Comparison of ENCODE assay signal across 5 cellular contexts in genomic region chr3:107516475-107516874, GRCh38.
"Had no signal": no experiment of that assay in that cellular context is flagged by ENCODE, and none has a peak within 500 bp of the region (broad histone marks: within the 10 kb centered on the region; RNA-seq: fewer than 3 reads in every experiment).

No MANE protein-coding gene starts in this region.

- ATAC-seq: HepG2, K562 had no signal

- DNase-seq: IMR-90, KBM-7 had no signal

- H3K27ac ChIP-seq: HL-60 had no signal

- H3K4me3 ChIP-seq: K562 had no signal
